29 cellular contexts compared by ENCODE assay signal in genomic region chr3:189100866-189101265, GRCh38.
"Had no signal": no experiment of that assay in that cellular context is flagged by ENCODE, and none has a peak within 500 bp of the region (broad histone marks: within the 10 kb centered on the region; RNA-seq: fewer than 3 reads in every experiment).

No MANE protein-coding gene starts in this region.

- H3K9me3 Mint-ChIP-seq: effector memory CD8-positive, alpha-beta T cell; mesothelial cell of epicardium; nephron progenitor cell; stimulated activated memory B cell treated with anti-CD40 and anti-IgM and Interleukin-4, amounts not matched to agents 10 μg/mL and 1 μg/mL and 100 μg/mL, for 72 hours; T-helper 2 cell treated with Interferon-gamma antibody and Interleukin-4, amounts not matched to agents 5 μg/mL and 100 μg/mL, for 36 hours; type B pancreatic cell had no signal

- H3K4me3 Mint-ChIP-seq: activated CD4-positive, alpha-beta T cell treated with anti-CD3 and anti-CD28 coated beads for 36 hours; activated naive CD8-positive, alpha-beta T cell; brain; effector memory CD8-positive, alpha-beta T cell; mesothelial cell of epicardium; naive B cell; nephron progenitor cell; stimulated activated memory B cell treated with anti-CD40 and anti-IgM and Interleukin-4, amounts not matched to agents 10 μg/mL and 1 μg/mL and 100 μg/mL, for 72 hours; stimulated activated naive CD8-positive, alpha-beta T cell treated with anti-CD3 and anti-CD28 coated beads, Interleukin-15, amount 100 ng/mL, for 72 hours; T-helper 2 cell treated with Interferon-gamma antibody and Interleukin-4, amounts not matched to agents 5 μg/mL and 100 μg/mL, for 36 hours; type B pancreatic cell had no signal

- H3K9me3 ChIP-seq: adrenal gland, ascending aorta, neutrophil, sigmoid colon had no signal

- H3K4me1 ChIP-seq: adrenal gland, ascending aorta, sigmoid colon had no signal

- H3K27ac Mint-ChIP-seq: activated CD4-positive, alpha-beta T cell treated with anti-CD3 and anti-CD28 coated beads for 36 hours; activated naive CD8-positive, alpha-beta T cell; brain; effector memory CD8-positive, alpha-beta T cell; mesothelial cell of epicardium; naive B cell; nephron progenitor cell; stimulated activated memory B cell treated with anti-CD40 and anti-IgM and Interleukin-4, amounts not matched to agents 10 μg/mL and 1 μg/mL and 100 μg/mL, for 72 hours; stimulated activated naive CD8-positive, alpha-beta T cell treated with anti-CD3 and anti-CD28 coated beads, Interleukin-15, amount 100 ng/mL, for 72 hours; T-helper 2 cell treated with Interferon-gamma antibody and Interleukin-4, amounts not matched to agents 5 μg/mL and 100 μg/mL, for 36 hours; type B pancreatic cell had no signal

- H3K27me3 Mint-ChIP-seq: activated CD4-positive, alpha-beta T cell treated with anti-CD3 and anti-CD28 coated beads for 36 hours; activated naive CD8-positive, alpha-beta T cell; brain; stimulated activated naive CD8-positive, alpha-beta T cell treated with anti-CD3 and anti-CD28 coated beads, Interleukin-15, amount 100 ng/mL, for 72 hours; type B pancreatic cell had no signal

- H3K36me3 Mint-ChIP-seq: activated naive CD8-positive, alpha-beta T cell; brain; mesothelial cell of epicardium; naive B cell; stimulated activated memory B cell treated with anti-CD40 and anti-IgM and Interleukin-4, amounts not matched to agents 10 μg/mL and 1 μg/mL and 100 μg/mL, for 72 hours; type B pancreatic cell had no signal

- DNase-seq: activated CD4-positive, alpha-beta T cell treated with anti-CD3 and anti-CD28 coated beads for 36 hours; activated CD4-positive, CD25-positive, alpha-beta regulatory T cell; activated effector memory CD4-positive, alpha-beta T cell treated with Interleukin-2 at 50 U/mL for 16 hours; activated naive CD4-positive, alpha-beta T cell treated with Interleukin-2 at 50 U/mL for 16 hours; activated T-cell treated with anti-CD3 and anti-CD28 coated beads for 4 hours; adrenal gland; caudate nucleus; cortex of kidney; effector memory CD8-positive, alpha-beta T cell; erythroblast; head of caudate nucleus; naive B cell; nephron progenitor cell; sigmoid colon; stimulated activated CD4-positive, alpha-beta T cell treated with anti-CD3 and anti-CD28 coated beads, Interleukin-1b, Interleukin-23, amount 100 ng/mL, for 48 hours; stimulated activated CD4-positive, alpha-beta T cell treated with anti-CD3 and anti-CD28 coated beads, Interleukin-4, amount 100 ng/mL, for 4 hours; stimulated activated CD8-positive, alpha-beta memory T cell treated with anti-CD3 and anti-CD28 coated beads, Interleukin-4, amount 100 ng/mL, for 48 hours; stimulated activated naive CD8-positive, alpha-beta T cell treated with anti-CD3 and anti-CD28 coated beads, Interleukin-15, amount 100 ng/mL, for 72 hours; T-helper 1 cell had no signal

- H3K27ac ChIP-seq: neutrophil had no signal

- H3K27me3 ChIP-seq: adrenal gland, ascending aorta, neutrophil, sigmoid colon had no signal

- H3K36me3 ChIP-seq: adrenal gland, ascending aorta, neutrophil, sigmoid colon had no signal

- H3K4me2 ChIP-seq: smooth muscle cell had no signal

- ATAC-seq: activated CD4-positive, alpha-beta T cell treated with anti-CD3 and anti-CD28 coated beads for 36 hours; effector memory CD8-positive, alpha-beta T cell; left lobe of liver; stimulated activated memory B cell treated with anti-CD40 and anti-IgM and Interleukin-4, amounts not matched to agents 10 μg/mL and 1 μg/mL and 100 μg/mL, for 72 hours; stimulated activated naive CD8-positive, alpha-beta T cell treated with anti-CD3 and anti-CD28 coated beads, Interleukin-15, amount 100 ng/mL, for 72 hours had no signal

- H3K4me3 ChIP-seq: adrenal gland, ascending aorta, sigmoid colon, smooth muscle cell had no signal

- H3K4me1 Mint-ChIP-seq: activated CD4-positive, alpha-beta T cell treated with anti-CD3 and anti-CD28 coated beads for 36 hours; brain; naive B cell; stimulated activated naive CD8-positive, alpha-beta T cell treated with anti-CD3 and anti-CD28 coated beads, Interleukin-15, amount 100 ng/mL, for 72 hours had no signal
